ENCODE assay signal across 8 cellular contexts in the genomic region with DNA sequence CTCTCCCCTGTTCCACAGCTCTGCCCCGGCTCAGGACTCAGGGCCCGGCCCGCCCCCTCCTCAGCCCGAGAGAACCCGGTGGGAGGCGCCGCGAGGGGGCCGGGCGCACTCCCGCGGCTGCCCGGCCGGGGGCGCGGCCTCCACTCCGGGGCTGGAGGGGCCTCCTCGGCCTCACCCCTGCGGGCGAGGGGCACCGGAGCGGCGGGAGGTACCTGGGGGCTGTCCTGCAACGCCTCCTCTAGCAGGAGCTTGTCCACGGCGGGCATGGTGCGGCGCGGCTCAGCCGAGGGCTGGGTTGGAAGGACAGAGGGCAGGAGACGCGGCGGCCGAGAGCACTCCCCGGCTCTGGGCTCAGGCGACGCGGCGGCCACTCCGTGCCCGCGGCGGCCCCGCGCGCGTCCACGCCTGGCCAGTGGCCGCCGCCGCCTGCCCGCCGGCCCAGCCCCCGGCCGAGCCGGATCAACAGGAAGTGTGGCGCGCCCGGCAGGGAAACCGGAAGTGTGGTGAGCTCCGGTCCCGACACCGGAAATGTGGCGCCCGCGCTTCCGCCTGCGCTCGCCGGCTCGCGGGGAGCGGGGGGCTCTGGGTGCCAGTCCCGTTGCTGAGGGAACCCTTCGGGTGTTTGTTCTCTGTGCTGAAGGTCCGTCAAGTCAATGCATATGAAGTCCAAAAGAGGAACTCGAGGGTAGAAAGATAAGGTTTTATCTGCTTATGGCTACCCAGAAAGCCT. TPM values are rescaled to one million over a fixed set of nuclear protein-coding genes. Genes with fewer than 3 reads are reported as not detected.
DNase-seq lines count a peak whose midpoint lies in the region; ATAC-seq and TF ChIP-seq lines count a peak whose summit lies in the region.

A gene with protein sequence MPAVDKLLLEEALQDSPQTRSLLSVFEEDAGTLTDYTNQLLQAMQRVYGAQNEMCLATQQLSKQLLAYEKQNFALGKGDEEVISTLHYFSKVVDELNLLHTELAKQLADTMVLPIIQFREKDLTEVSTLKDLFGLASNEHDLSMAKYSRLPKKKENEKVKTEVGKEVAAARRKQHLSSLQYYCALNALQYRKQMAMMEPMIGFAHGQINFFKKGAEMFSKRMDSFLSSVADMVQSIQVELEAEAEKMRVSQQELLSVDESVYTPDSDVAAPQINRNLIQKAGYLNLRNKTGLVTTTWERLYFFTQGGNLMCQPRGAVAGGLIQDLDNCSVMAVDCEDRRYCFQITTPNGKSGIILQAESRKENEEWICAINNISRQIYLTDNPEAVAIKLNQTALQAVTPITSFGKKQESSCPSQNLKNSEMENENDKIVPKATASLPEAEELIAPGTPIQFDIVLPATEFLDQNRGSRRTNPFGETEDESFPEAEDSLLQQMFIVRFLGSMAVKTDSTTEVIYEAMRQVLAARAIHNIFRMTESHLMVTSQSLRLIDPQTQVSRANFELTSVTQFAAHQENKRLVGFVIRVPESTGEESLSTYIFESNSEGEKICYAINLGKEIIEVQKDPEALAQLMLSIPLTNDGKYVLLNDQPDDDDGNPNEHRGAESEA (minus strand): TSS at position 428 of the 730 bp plus-strand sequence. CDS start 162 bp downstream, at position 266.

- ATAC-seq in HG02759 (IDR thresholded peaks at IDR 0.05; ENCODE audit: unreplicated experiment) (peak; percentile 89), T-cell (replicated peaks in 1 of 4) (peak; percentile 82 to 91 (median 88))

- H3K27me3 ChIP-seq in transverse colon = no peaks in the 10 kb centered on the region

- TF ChIP-seq EP300 in transverse colon (IDR thresholded peaks at IDR 0.05; ENCODE audit: low read depth) = peak; percentile 18

- peak within 1 kb of the TSS; percentile 89 to 95 for H3K27ac Mint-ChIP-seq in T-cell

- peak; percentile 44; the same call in 2 of the 3 replicates for TF ChIP-seq CTCF in GM12872 (IDR thresholded peaks at IDR 0.05; ENCODE audit: insufficient read depth, low read depth, low read length)
- TF ChIP-seq CTCF in transverse colon (IDR thresholded peaks at IDR 0.05) = peak in 4 of 5 experiments; percentile 32 to 52 (median 40)

- H3K36me3 ChIP-seq in transverse colon = no peaks in the 10 kb centered on the region

- TF ChIP-seq POLR2A in transverse colon (IDR thresholded peaks at IDR 0.05) = peak; percentile 77

- no peaks in the 10 kb centered on the region for H3K9me3 Mint-ChIP-seq in T-cell

- H3K36me3 Mint-ChIP-seq in T-cell = peaks cover 15% of the 10 kb centered on the region

- no peaks in the 10 kb centered on the region for H3K9me3 ChIP-seq in transverse colon

- H3K27ac ChIP-seq in adipose tissue (ENCODE audit: low read depth, low read length) = peak within 1 kb of the TSS; percentile 70
- H3K27ac ChIP-seq in transverse colon = peak within 1 kb of the TSS; percentile 95 to 98 (median 96)

- peaks cover 50 to 53% (median 51%) of the 10 kb centered on the region in 3 donors for H3K4me1 Mint-ChIP-seq in T-cell

- CTCF ChIA-PET in T-cell (lab: Charles Lee) = interaction anchor here in 1 of 2 donors (2.0 kb wide), 1 partner anchor 147 kb away, joined by 5 read pairs; no protein-coding TSS in a partner anchor

- peak within 1 kb of the TSS; percentile 91 to 98 (median 96) for H3K4me3 ChIP-seq in transverse colon

- H3K27me3 Mint-ChIP-seq in T-cell = no peaks in the 10 kb centered on the region

- POLR2A ChIA-PET in T-cell (lab: Charles Lee) = interaction anchor here in 1 of 2 donors (0.6 kb wide), 1 partner anchor 123 kb away, joined by 3 read pairs; no protein-coding TSS in a partner anchor

- WGBS in adipose tissue, 3 donors = 0 to 1% (median 0%) methylated on average over 42 to 77 of the region's 77 CpGs
- WGBS in transverse colon (ENCODE audit: low coverage in 1 of 2), 2 donors = 0% methylated on average over 10 to 17 of the region's 77 CpGs

- DNase-seq in NCI-H1436 (lab: John Stamatoyannopoulos, UW) (peak; percentile 76), T-cell (peak; percentile 62 to 84 (median 72)), cardiac septum (ENCODE audit: low spot score) (peak; percentile 95), pons (ENCODE audit: low spot score) (peak; percentile 91), transverse colon (peak; percentile 92)

- peak within 1 kb of the TSS in 2 of 3 donors; percentile 89 to 91 for H3K4me3 Mint-ChIP-seq in T-cell

- peaks cover 24 to 57% (median 34%) of the 10 kb centered on the region in 4 donors for H3K4me1 ChIP-seq in transverse colon

- intact Hi-C loops in cardiac septum (cut with DNase I) (loop anchor here (5.0 kb wide), 1 partner anchor 856 kb away; no protein-coding TSS in a partner anchor), transverse colon (cut with DNase I; ENCODE audit: low total_unique reads) (no loop called here)

- in situ Hi-C loops in transverse colon (cut with MboI; ENCODE audit: low pct_ligation_motif_present in 1 of 4, low pct_unique_long_range_greater_than_20kb in 1 of 4, low sequenced_read_pairs in 3 of 4) = no loop called here

RNA-seq across cellular contexts. Expression of the gene that starts here (rescaled TPM):
- total RNA-seq in T-cell = 10 to 100 TPM; 41.1 to 59.6 (median 53.1) TPM
- 10 to 100 TPM; 10.8 to 34.8 (median 24.8) TPM for polyA plus RNA-seq in adipose tissue
- 15.6 TPM for total RNA-seq in cardiac septum
- total RNA-seq in transverse colon = 100 to 1,000 TPM in 3 of 4 donors, 10 to 100 TPM in 1; 81.4 to 410 (median 151) TPM

Comparison
In these comparisons a context has a peak if more than half of its experiments do, and no peak if none do; other contexts are left out.
1. Peak in every context shown above with its lines: DNase-seq, ATAC-seq, H3K4me3 ChIP-seq and H3K27ac ChIP-seq.